21 cellular contexts compared by ENCODE assay signal in genomic region chr3:110664148-110664547, GRCh38.
DNase-seq lines count a peak whose midpoint lies in the region; ATAC-seq and TF ChIP-seq lines count a peak whose summit lies in the region.
"Had no signal": no experiment of that assay in that cellular context is flagged by ENCODE, and none has a peak within 500 bp of the region (broad histone marks: within the 10 kb centered on the region; RNA-seq: fewer than 3 reads in every experiment).

No MANE protein-coding gene starts in this region.

- H3K4me3 ChIP-seq in mammary epithelial cell (replicated peaks in 1 of 3; ENCODE audit: insufficient read depth in 1 of 3, low read depth in 2 of 3, low read length in 3 of 3) = no peak overlapping the region
- no peak overlapping the region for H3K4me3 ChIP-seq in cardiac fibroblast (replicated peaks in 1 of 2; ENCODE audit: low read depth in 2 of 2, low read length in 2 of 2)
- no peak overlapping the region for H3K4me3 ChIP-seq in thoracic aorta
- H3K4me3 ChIP-seq: BLaER1, psoas muscle, uterus had no signal

- POLR2A ChIA-PET in MCF 10A (lab: Yijun Ruan, JAX) = no interaction called here

- no peak for TF ChIP-seq CTCF in MCF 10A (IDR thresholded peaks at IDR 0.05; ENCODE audit: unreplicated experiment)
- no peak for TF ChIP-seq CTCF in mammary epithelial cell (conservative IDR thresholded peaks at IDR 0.05 in 1 of 2, IDR thresholded peaks at IDR 0.05 in 1 of 2; ENCODE audit: extremely low read depth in 1 of 2, insufficient read depth in 1 of 2, low read depth in 1 of 2, low read length in 2 of 2)
- no peak for TF ChIP-seq CTCF in cardiac fibroblast (IDR thresholded peaks at IDR 0.05; ENCODE audit: low read depth, low read length)
- no peak for TF ChIP-seq CTCF in thoracic aorta (IDR thresholded peaks at IDR 0.05)
- no peak for TF ChIP-seq CTCF in natural killer cell (IDR thresholded peaks at IDR 0.05)

- no TSS peak for BruUV-seq in MCF 10A (replicated peaks; lab: Mats Ljungman, UMichigan)
- no TSS peak for BruUV-seq in mammary epithelial cell (replicated peaks; lab: Mats Ljungman, UMichigan)

- in situ Hi-C loops in mammary epithelial cell (cut with MboI; ENCODE audit: low sequenced_read_pairs in 2 of 2) = no loop called here

- no peak overlapping the region for H3K4me2 ChIP-seq in mammary epithelial cell (ENCODE audit: insufficient read depth, low read depth, low read length)
- H3K4me2 ChIP-seq: BLaER1 had no signal

- no peaks in the 10 kb centered on the region for H3K79me2 ChIP-seq in mammary epithelial cell (ENCODE audit: insufficient read depth, low read length)

- peak overlapping the region; percentile 41 for H3K27ac Mint-ChIP-seq in MCF 10A (ENCODE audit: low read depth, unreplicated experiment)
- no peak overlapping the region for H3K27ac Mint-ChIP-seq in natural killer cell
- H3K27ac Mint-ChIP-seq: activated naive CD8-positive, alpha-beta T cell treated with anti-CD3 and anti-CD28 coated beads, Interleukin-2, amount 10 ng/mL, durations not matched to agents 7 days and 5 days; IgD-negative memory B cell had no signal

- no peaks in the 10 kb centered on the region for H3K36me3 ChIP-seq in mammary epithelial cell (ENCODE audit: insufficient read depth, low read length)
- no peaks in the 10 kb centered on the region for H3K36me3 ChIP-seq in thoracic aorta
- H3K36me3 ChIP-seq: BLaER1, uterus had no signal

- peak; percentile 60 for ATAC-seq in thoracic aorta (ENCODE audit: insufficient number of reproducible peaks, low FRiP score, low read depth)
- ATAC-seq in GM21381 (IDR thresholded peaks at IDR 0.05; ENCODE audit: unreplicated experiment) = no peak
- ATAC-seq in natural killer cell = no peak
- ATAC-seq: PC-3, psoas muscle had no signal

- no peak overlapping the region for H3K9ac ChIP-seq in mammary epithelial cell (ENCODE audit: insufficient read depth, low read length)
- H3K9ac ChIP-seq: BLaER1 had no signal

- CTCF ChIA-PET in MCF 10A (lab: Yijun Ruan, JAX) (interaction anchor here (0.7 kb wide), 1 partner anchor 721 kb away, joined by 3 read pairs; no protein-coding TSS in a partner anchor), mammary epithelial cell (lab: Charles Lee; ENCODE audit: low non-redundant PET) (no interaction called here)

- 19% methylated on average over 2 of the region's 2 CpGs for WGBS in mammary epithelial cell (ENCODE audit: low coverage, missing lambda C conversion rate)

- no peak overlapping the region for H3K27ac ChIP-seq in mammary epithelial cell (ENCODE audit: insufficient read depth, low read depth, low read length)
- no peak overlapping the region for H3K27ac ChIP-seq in thoracic aorta
- H3K27ac ChIP-seq: 22Rv1, BLaER1, psoas muscle, uterus had no signal

- H3K36me3 Mint-ChIP-seq in MCF 10A (ENCODE audit: insufficient read depth, unreplicated experiment) (no peaks in the 10 kb centered on the region), natural killer cell (no peaks in the 10 kb centered on the region)
- H3K36me3 Mint-ChIP-seq: activated naive CD8-positive, alpha-beta T cell treated with anti-CD3 and anti-CD28 coated beads, Interleukin-2, amount 10 ng/mL, durations not matched to agents 7 days and 5 days had no signal

- H3K9me3 ChIP-seq in mammary epithelial cell (replicated peaks; ENCODE audit: insufficient read depth, low read length) = no peaks in the 10 kb centered on the region
- no peaks in the 10 kb centered on the region for H3K9me3 ChIP-seq in thoracic aorta
- H3K9me3 ChIP-seq: psoas muscle, uterus had no signal

- H2AFZ ChIP-seq in mammary epithelial cell (ENCODE audit: low read depth, low read length) = no peak overlapping the region

- H3K4me1 ChIP-seq in mammary epithelial cell (ENCODE audit: insufficient read depth, low read length) = no peaks in the 10 kb centered on the region
- H3K4me1 ChIP-seq in thoracic aorta (ENCODE audit: control insufficient read depth in 1 of 2, low read depth in 2 of 2) = peaks cover 4 to 7% of the 10 kb centered on the region in 2 donors
- H3K4me1 ChIP-seq: psoas muscle, uterus had no signal

- H3K4me3 Mint-ChIP-seq in MCF 10A (ENCODE audit: unreplicated experiment) (no peak overlapping the region), natural killer cell (no peak overlapping the region)
- H3K4me3 Mint-ChIP-seq: activated naive CD8-positive, alpha-beta T cell treated with anti-CD3 and anti-CD28 coated beads, Interleukin-2, amount 10 ng/mL, durations not matched to agents 7 days and 5 days; IgD-negative memory B cell had no signal

- dilution Hi-C loops in mammary epithelial cell (cut with HindIII; ENCODE audit: low sequenced_read_pairs) = no loop called here

- intact Hi-C loops in MCF 10A (cut with micrococcal nuclease) (no loop called here), mammary epithelial cell (cut with micrococcal nuclease) (no loop called here), natural killer cell (cut with micrococcal nuclease) (no loop called here)

- H3K4me1 Mint-ChIP-seq in MCF 10A (ENCODE audit: insufficient read depth, unreplicated experiment) (peaks cover 7% of the 10 kb centered on the region), natural killer cell (no peaks in the 10 kb centered on the region)
- H3K4me1 Mint-ChIP-seq: activated naive CD8-positive, alpha-beta T cell treated with anti-CD3 and anti-CD28 coated beads, Interleukin-2, amount 10 ng/mL, durations not matched to agents 7 days and 5 days; IgD-negative memory B cell had no signal

- DNase-seq in MCF 10A (ENCODE audit: unreplicated experiment) (no peak), mammary epithelial cell (no peak), cardiac fibroblast (ENCODE audit: low read depth in 2 of 2) (peak; percentile 52 to 57), hepatic stellate cell (ENCODE audit: low spot score) (peak; percentile 10), thoracic aorta (ENCODE audit: low spot score) (no peak), natural killer cell (no peak)
- DNase-seq in stimulated activated CD4-positive, alpha-beta T cell treated with anti-CD3 and anti-CD28 coated beads, Interleukin-4, amount 100 ng/mL, for 24 hours = no peak
- DNase-seq: activated naive CD8-positive, alpha-beta T cell treated with anti-CD3 and anti-CD28 coated beads, Interleukin-2, amount 10 ng/mL, durations not matched to agents 7 days and 5 days; erythroblast; midbrain; PC-3; psoas muscle; SIG-M5; stimulated activated CD8-positive, alpha-beta memory T cell treated with anti-CD3 and anti-CD28 coated beads, Interleukin-4, amount 100 ng/mL, for 48 hours; substantia nigra; T-helper 1 cell; uterus had no signal

- H4K20me1 ChIP-seq in mammary epithelial cell (ENCODE audit: insufficient read depth, low read length) = no peaks in the 10 kb centered on the region
- H4K20me1 ChIP-seq: BLaER1 had no signal

- H3K27me3 Mint-ChIP-seq in MCF 10A (ENCODE audit: insufficient read depth, unreplicated experiment) (no peaks in the 10 kb centered on the region), natural killer cell (ENCODE audit: low read depth in 2 of 2) (no peaks in the 10 kb centered on the region)
- H3K27me3 Mint-ChIP-seq: IgD-negative memory B cell had no signal

- no peaks in the 10 kb centered on the region for H3K27me3 ChIP-seq in mammary epithelial cell (ENCODE audit: insufficient read depth, low read length)
- H3K27me3 ChIP-seq in thoracic aorta (replicated peaks; ENCODE audit: insufficient read depth) = no peaks in the 10 kb centered on the region
- H3K27me3 ChIP-seq: BLaER1, uterus had no signal

- H3K9me3 Mint-ChIP-seq in MCF 10A (ENCODE audit: unreplicated experiment) (peaks cover 11% of the 10 kb centered on the region), natural killer cell (peaks cover 7 to 10% of the 10 kb centered on the region in 2 donors)

Comparison
In these comparisons a context has a peak if more than half of its experiments do, and no peak if none do; other contexts are left out.
1. DNase-seq: peak in cardiac fibroblast (2 of 2) and hepatic stellate cell (single experiment); none in MCF 10A (single experiment), mammary epithelial cell (single experiment), thoracic aorta (single experiment), natural killer cell (single experiment) and stimulated activated CD4-positive, alpha-beta T cell treated with anti-CD3 and anti-CD28 coated beads, Interleukin-4, amount 100 ng/mL, for 24 hours (single experiment).